1 cellular context compared by ENCODE assay signal in the genomic region with DNA sequence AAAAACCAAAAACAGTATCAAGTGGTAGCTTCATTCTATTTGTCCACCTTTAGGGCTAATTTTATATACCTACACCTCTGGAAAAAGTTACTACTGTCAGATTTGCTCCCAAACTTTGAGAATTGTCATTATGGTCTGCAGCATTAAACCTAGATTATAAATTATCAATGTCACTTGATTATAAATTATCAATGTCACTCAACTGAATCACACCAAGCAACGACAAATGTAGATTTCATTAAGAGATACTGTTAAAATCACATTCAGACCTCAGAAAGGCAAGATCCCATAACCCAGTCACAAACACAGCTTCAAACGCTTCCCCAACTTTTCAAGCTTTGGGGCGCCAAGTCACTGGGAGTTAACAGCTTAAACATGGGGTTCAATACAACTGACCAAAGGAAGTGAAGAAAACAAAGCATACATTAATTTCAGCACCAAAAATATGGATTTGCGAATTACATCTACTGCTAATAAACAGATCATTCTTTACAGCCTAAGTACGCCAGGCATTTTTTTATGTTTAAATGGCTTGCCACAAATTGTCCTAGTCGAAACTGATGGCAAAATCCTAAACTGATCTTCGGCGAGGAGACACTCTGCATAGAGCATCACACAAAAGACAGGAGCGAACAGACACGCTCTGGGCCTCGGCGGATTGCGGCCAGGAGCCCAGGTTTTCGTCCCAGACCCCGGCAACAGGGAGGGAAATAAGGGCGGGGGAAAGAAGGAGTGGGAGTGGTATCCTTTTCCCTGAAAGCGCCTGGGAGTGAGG.
TF ChIP-seq lines count a peak whose summit lies in the region.

No MANE protein-coding gene starts in this region.

TF ChIP-seq in HepG2, 621 proteins besides CTCF, POLR2A, EP300 and RAD21 (continued from another document):
- TF ChIP-seq, protein P1, sequence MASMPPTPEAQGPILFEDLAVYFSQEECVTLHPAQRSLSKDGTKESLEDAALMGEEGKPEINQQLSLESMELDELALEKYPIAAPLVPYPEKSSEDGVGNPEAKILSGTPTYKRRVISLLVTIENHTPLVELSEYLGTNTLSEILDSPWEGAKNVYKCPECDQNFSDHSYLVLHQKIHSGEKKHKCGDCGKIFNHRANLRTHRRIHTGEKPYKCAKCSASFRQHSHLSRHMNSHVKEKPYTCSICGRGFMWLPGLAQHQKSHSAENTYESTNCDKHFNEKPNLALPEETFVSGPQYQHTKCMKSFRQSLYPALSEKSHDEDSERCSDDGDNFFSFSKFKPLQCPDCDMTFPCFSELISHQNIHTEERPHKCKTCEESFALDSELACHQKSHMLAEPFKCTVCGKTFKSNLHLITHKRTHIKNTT (CRISPR knock-in tag; IDR thresholded peaks at IDR 0.05) = no peak
- no peak for TF ChIP-seq FOXK1 (CRISPR knock-in tag; IDR thresholded peaks at IDR 0.05; ENCODE audit: borderline replicate concordance, low read depth)
- no peak for TF ChIP-seq IKZF1 (IDR thresholded peaks at IDR 0.05)
- no peak for TF ChIP-seq ZNF335 (CRISPR knock-in tag; IDR thresholded peaks at IDR 0.05)
- TF ChIP-seq ZSCAN29 (CRISPR knock-in tag; conservative IDR thresholded peaks at IDR 0.05) = 0 out of 2 replicates have a peak, but pooled peaks have one; percentile 45
- TF ChIP-seq ZNF138 (CRISPR knock-in tag; IDR thresholded peaks at IDR 0.05; ENCODE audit: low read depth) = no peak
- TF ChIP-seq ZIK1 (CRISPR knock-in tag; IDR thresholded peaks at IDR 0.05; ENCODE audit: borderline replicate concordance, low read depth) = no peak
- TF ChIP-seq PRPF4 (IDR thresholded peaks at IDR 0.05; ENCODE audit: low read depth, low read length, poor library complexity, severe bottlenecking) = no peak
- no peak for TF ChIP-seq ZNF570 (CRISPR knock-in tag; IDR thresholded peaks at IDR 0.05; ENCODE audit: borderline replicate concordance)
- TF ChIP-seq, protein P2, sequence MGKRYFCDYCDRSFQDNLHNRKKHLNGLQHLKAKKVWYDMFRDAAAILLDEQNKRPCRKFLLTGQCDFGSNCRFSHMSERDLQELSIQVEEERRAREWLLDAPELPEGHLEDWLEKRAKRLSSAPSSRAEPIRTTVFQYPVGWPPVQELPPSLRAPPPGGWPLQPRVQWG (CRISPR knock-in tag; IDR thresholded peaks at IDR 0.05; ENCODE audit: borderline replicate concordance, low read depth) = no peak
- TF ChIP-seq BRCA1 (CRISPR knock-in tag; IDR thresholded peaks at IDR 0.05) = no peak
- TF ChIP-seq, protein P3, sequence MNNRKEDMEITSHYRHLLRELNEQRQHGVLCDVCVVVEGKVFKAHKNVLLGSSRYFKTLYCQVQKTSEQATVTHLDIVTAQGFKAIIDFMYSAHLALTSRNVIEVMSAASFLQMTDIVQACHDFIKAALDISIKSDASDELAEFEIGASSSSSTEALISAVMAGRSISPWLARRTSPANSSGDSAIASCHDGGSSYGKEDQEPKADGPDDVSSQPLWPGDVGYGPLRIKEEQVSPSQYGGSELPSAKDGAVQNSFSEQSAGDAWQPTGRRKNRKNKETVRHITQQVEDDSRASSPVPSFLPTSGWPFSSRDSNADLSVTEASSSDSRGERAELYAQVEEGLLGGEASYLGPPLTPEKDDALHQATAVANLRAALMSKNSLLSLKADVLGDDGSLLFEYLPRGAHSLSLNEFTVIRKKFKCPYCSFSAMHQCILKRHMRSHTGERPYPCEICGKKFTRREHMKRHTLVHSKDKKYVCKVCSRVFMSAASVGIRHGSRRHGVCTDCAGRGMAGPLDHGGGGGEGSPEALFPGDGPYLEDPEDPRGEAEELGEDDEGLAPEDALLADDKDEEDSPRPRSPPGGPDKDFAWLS (CRISPR knock-in tag; IDR thresholded peaks at IDR 0.05; ENCODE audit: borderline replicate concordance) = no peak
- TF ChIP-seq, protein P4, sequence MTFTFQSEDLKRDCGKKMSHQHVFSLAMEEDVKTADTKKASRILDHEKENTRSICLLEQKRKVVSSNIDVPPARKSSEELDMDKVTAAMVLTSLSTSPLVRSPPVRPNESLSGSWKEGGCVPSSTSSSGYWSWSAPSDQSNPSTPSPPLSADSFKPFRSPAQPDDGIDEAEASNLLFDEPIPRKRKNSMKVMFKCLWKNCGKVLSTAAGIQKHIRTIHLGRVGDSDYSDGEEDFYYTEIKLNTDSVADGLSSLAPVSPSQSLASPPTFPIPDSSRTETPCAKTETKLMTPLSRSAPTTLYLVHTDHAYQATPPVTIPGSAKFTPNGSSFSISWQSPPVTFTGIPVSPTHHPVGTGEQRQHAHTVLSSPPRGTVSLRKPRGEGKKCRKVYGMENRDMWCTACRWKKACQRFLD (CRISPR knock-in tag; IDR thresholded peaks at IDR 0.05; ENCODE audit: borderline replicate concordance) = no peak
- TF ChIP-seq MEF2D (CRISPR knock-in tag; IDR thresholded peaks at IDR 0.05) = no peak
- no peak for TF ChIP-seq FOSL2 (CRISPR knock-in tag; IDR thresholded peaks at IDR 0.05)
- 0 out of 2 replicates have a peak, but pooled peaks have one; percentile 13 for TF ChIP-seq NAIF1 (CRISPR knock-in tag; IDR thresholded peaks at IDR 0.05; ENCODE audit: borderline replicate concordance)
- no peak for TF ChIP-seq CBFB (CRISPR knock-in tag; IDR thresholded peaks at IDR 0.05)
- TF ChIP-seq, protein P5, sequence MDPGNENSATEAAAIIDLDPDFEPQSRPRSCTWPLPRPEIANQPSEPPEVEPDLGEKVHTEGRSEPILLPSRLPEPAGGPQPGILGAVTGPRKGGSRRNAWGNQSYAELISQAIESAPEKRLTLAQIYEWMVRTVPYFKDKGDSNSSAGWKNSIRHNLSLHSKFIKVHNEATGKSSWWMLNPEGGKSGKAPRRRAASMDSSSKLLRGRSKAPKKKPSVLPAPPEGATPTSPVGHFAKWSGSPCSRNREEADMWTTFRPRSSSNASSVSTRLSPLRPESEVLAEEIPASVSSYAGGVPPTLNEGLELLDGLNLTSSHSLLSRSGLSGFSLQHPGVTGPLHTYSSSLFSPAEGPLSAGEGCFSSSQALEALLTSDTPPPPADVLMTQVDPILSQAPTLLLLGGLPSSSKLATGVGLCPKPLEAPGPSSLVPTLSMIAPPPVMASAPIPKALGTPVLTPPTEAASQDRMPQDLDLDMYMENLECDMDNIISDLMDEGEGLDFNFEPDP (CRISPR knock-in tag; conservative IDR thresholded peaks at IDR 0.05) = 0 out of 2 replicates have a peak, but pooled peaks have one; percentile 70
- no peak for TF ChIP-seq SNAI1 (CRISPR knock-in tag; IDR thresholded peaks at IDR 0.05; ENCODE audit: borderline replicate concordance)
- no peak for TF ChIP-seq PAX8 (CRISPR knock-in tag; IDR thresholded peaks at IDR 0.05; ENCODE audit: borderline replicate concordance)
- 0 out of 2 replicates have a peak, but pooled peaks have one; percentile 32 for TF ChIP-seq NFATC3 (CRISPR knock-in tag; IDR thresholded peaks at IDR 0.05)
- TF ChIP-seq HMG20A (CRISPR knock-in tag; IDR thresholded peaks at IDR 0.05; ENCODE audit: borderline replicate concordance) = no peak
- TF ChIP-seq ZNF160 (CRISPR knock-in tag; IDR thresholded peaks at IDR 0.05) = no peak
- no peak for TF ChIP-seq CCAR2 (optimal IDR thresholded peaks at IDR 0.05; ENCODE audit: low read depth, low read length)
